Comparison of ENCODE assay signal across 10 cellular contexts in genomic region chr7:107889992-107890391, GRCh38. TPM values are rescaled to one million over a fixed set of nuclear protein-coding genes. Genes with fewer than 3 reads are reported as not detected.
A peak's percentile ranks its signal among the peaks of the same experiment; 100 is the strongest.
DNase-seq lines count a peak whose midpoint lies in the region; ATAC-seq, FAIRE-seq and TF ChIP-seq lines count a peak whose summit lies in the region.
"Had no signal": no experiment of that assay in that cellular context is flagged by ENCODE, and none has a peak within 500 bp of the region (broad histone marks: within the 10 kb centered on the region; RNA-seq: fewer than 3 reads in every experiment).

No MANE protein-coding gene starts in this region.

- H3F3A ChIP-seq in DOHH2 (ENCODE audit: control insufficient read depth, insufficient read depth) (no peaks in the 10 kb centered on the region), PC-3 (ENCODE audit: low read length, unreplicated experiment) (no peaks in the 10 kb centered on the region)

- H3K27me3 ChIP-seq in DOHH2 (ENCODE audit: control insufficient read depth, low read length): 0 out of 2 replicates have a peak, but pooled peaks cover 2% of the 10 kb centered on the region
- no peaks in the 10 kb centered on the region for H3K27me3 ChIP-seq in PC-3 (ENCODE audit: low read length)
- H3K27me3 ChIP-seq in endothelial cell of umbilical vein (ENCODE audit: control insufficient read depth in 2 of 2, insufficient read depth in 2 of 2, low read length in 2 of 2): peaks cover 8 to 18% of the 10 kb centered on the region in 2 experiments
- no peaks in the 10 kb centered on the region for H3K27me3 ChIP-seq in gastrocnemius medialis

- H3K4me1 ChIP-seq in DOHH2 (ENCODE audit: control insufficient read depth, low read length): peaks cover 29% of the 10 kb centered on the region
- peaks cover 31% of the 10 kb centered on the region for H3K4me1 ChIP-seq in PC-3 (ENCODE audit: insufficient read depth, low read length)
- peaks cover 24% of the 10 kb centered on the region for H3K4me1 ChIP-seq in endothelial cell of umbilical vein (ENCODE audit: control insufficient read depth, extremely low read depth, insufficient read depth, low read length)
- H3K4me1 ChIP-seq in gastrocnemius medialis: peaks cover 36 to 38% of the 10 kb centered on the region in 2 donors

- H3K36me3 ChIP-seq in DOHH2 (ENCODE audit: control insufficient read depth, low read length): peaks cover 34% of the 10 kb centered on the region
- H3K36me3 ChIP-seq in PC-3 (ENCODE audit: low read depth, low read length): peaks cover 6% of the 10 kb centered on the region; the same call in 1 of the 2 replicates
- H3K36me3 ChIP-seq in endothelial cell of umbilical vein (ENCODE audit: control insufficient read depth in 2 of 2, extremely low read depth in 1 of 2, insufficient read depth in 2 of 2, low read length in 2 of 2): peaks cover 0 to 2% of the 10 kb centered on the region in 2 experiments
- peaks cover 0 to 4% of the 10 kb centered on the region in 2 donors for H3K36me3 ChIP-seq in gastrocnemius medialis

- peak overlapping the region; percentile 96 for H3K4me3 ChIP-seq in DOHH2 (ENCODE audit: low read length)
- H3K4me3 ChIP-seq in PC-3 (ENCODE audit: low read length): no peak overlapping the region
- no peak overlapping the region for H3K4me3 ChIP-seq in endothelial cell of umbilical vein (replicated peaks in 1 of 3; ENCODE audit: insufficient read depth in 1 of 3, low read depth in 1 of 3, low read length in 3 of 3)
- H3K4me3 ChIP-seq in gastrocnemius medialis: peak overlapping the region in 1 of 4 donors; percentile 85

- no TSS peak for BruUV-seq in PC-3 (replicated peaks; lab: Mats Ljungman, UMichigan)
- BruUV-seq in endothelial cell of umbilical vein (replicated peaks; lab: Mats Ljungman, UMichigan): no TSS peak

- in situ Hi-C loops in gastrocnemius medialis (cut with MboI; ENCODE audit: low sequenced_read_pairs in 4 of 4): loop anchor here in 3 of 4 donors (25.0 kb wide), 4 partner anchors 303 to 728 kb away; partner anchors contain the start of genes BCAP29 (in 2 of the 3), GPR22 (in 1 of the 3) and HBP1 (in 1 of the 3)

- H3K9me3 ChIP-seq in DOHH2 (ENCODE audit: control insufficient read depth, insufficient read depth, low read length): no peaks in the 10 kb centered on the region
- H3K9me3 ChIP-seq in PC-3 (ENCODE audit: low read length): no peaks in the 10 kb centered on the region
- H3K9me3 ChIP-seq in endothelial cell of umbilical vein (replicated peaks; ENCODE audit: control insufficient read depth, insufficient read depth, low read length): no peaks in the 10 kb centered on the region
- no peaks in the 10 kb centered on the region for H3K9me3 ChIP-seq in gastrocnemius medialis

- H3K4me2 ChIP-seq in DOHH2 (ENCODE audit: low read length) (peak overlapping the region; percentile 67), PC-3 (ENCODE audit: low read length) (peak overlapping the region; percentile 81), endothelial cell of umbilical vein (ENCODE audit: insufficient read depth, low read length) (no peak overlapping the region)

- H2AFZ ChIP-seq in PC-3 (ENCODE audit: low read length) (peak overlapping the region; percentile 96; the same call in 1 of the 2 replicates), endothelial cell of umbilical vein (ENCODE audit: low read depth, low read length) (peak overlapping the region; percentile 75)

- H3K27ac ChIP-seq in DOHH2 (ENCODE audit: low read depth, low read length): no peak overlapping the region
- H3K27ac ChIP-seq in PC-3 (ENCODE audit: low read length): no peak overlapping the region
- H3K27ac ChIP-seq in endothelial cell of umbilical vein (ENCODE audit: insufficient read depth, low read depth, low read length): no peak overlapping the region
- peak overlapping the region; percentile 93 to 98 (median 96) for H3K27ac ChIP-seq in gastrocnemius medialis

- ATAC-seq in PC-3 (no peak), gastrocnemius medialis (no peak), HG03108 (IDR thresholded peaks at IDR 0.05; ENCODE audit: unreplicated experiment) (no peak), left colon (no peak)

- H4K20me1 ChIP-seq in DOHH2 (ENCODE audit: control insufficient read depth, insufficient read depth, low read depth, low read length) (0 out of 2 replicates have a peak, but pooled peaks cover 7% of the 10 kb centered on the region), PC-3 (ENCODE audit: low read length) (no peaks in the 10 kb centered on the region), endothelial cell of umbilical vein (replicated peaks; ENCODE audit: control insufficient read depth, extremely low read depth, insufficient read depth, low read length) (no peaks in the 10 kb centered on the region)

- intact Hi-C loops in PC-3 (cut with micrococcal nuclease): loop anchor here (5.0 to 10.0 kb wide), 3 partner anchors 112 to 205 kb away; partner anchors contain the start of gene LAMB1
- intact Hi-C loops in endothelial cell of umbilical vein (cut with micrococcal nuclease): no loop called here
- intact Hi-C loops in gastrocnemius medialis (cut with DNase I; ENCODE audit: low total_unique reads): loop anchor here (5.0 to 10.0 kb wide), 4 partner anchors 85 to 1605 kb away; partner anchors contain the start of genes BCAP29, HBP1 and NAMPT
- intact Hi-C loops in left colon (cut with DNase I, micrococcal nuclease): loop anchor here in 1 of 2 donors (10.0 kb wide), 1 partner anchor 255 kb away; no protein-coding TSS in a partner anchor

- H3K79me2 ChIP-seq in DOHH2 (ENCODE audit: control insufficient read depth, low read length) (peaks cover 42% of the 10 kb centered on the region), PC-3 (ENCODE audit: low read length) (peaks cover 38% of the 10 kb centered on the region), endothelial cell of umbilical vein (ENCODE audit: control insufficient read depth, insufficient read depth, low read length) (peaks cover 25% of the 10 kb centered on the region)

- H3K9me2 ChIP-seq in DOHH2 (replicated peaks; ENCODE audit: control insufficient read depth, low read length) (no peaks in the 10 kb centered on the region), PC-3 (replicated peaks; ENCODE audit: low read length) (no peaks in the 10 kb centered on the region)

- FAIRE-seq in endothelial cell of umbilical vein (lab: Jason Lieb, UNC): no peak

- no peak for TF ChIP-seq POLR2A in endothelial cell of umbilical vein (IDR thresholded peaks at IDR 0.05; ENCODE audit: low read depth, low read length)
- TF ChIP-seq POLR2A in gastrocnemius medialis (IDR thresholded peaks at IDR 0.05): no peak

- no peak for TF ChIP-seq CTCF in DOHH2 (IDR thresholded peaks at IDR 0.05; ENCODE audit: low read depth, low read length, poor library complexity, severe bottlenecking)
- no peak for TF ChIP-seq CTCF in PC-3 (conservative IDR thresholded peaks at IDR 0.05; ENCODE audit: low read depth, low read length)
- TF ChIP-seq CTCF in endothelial cell of umbilical vein (IDR thresholded peaks at IDR 0.05; ENCODE audit: extremely low read depth in 1 of 2, insufficient read depth in 1 of 2, low read depth in 1 of 2, low read length in 2 of 2): no peak
- no peak for TF ChIP-seq CTCF in gastrocnemius medialis (IDR thresholded peaks at IDR 0.05 in 4 of 5, conservative IDR thresholded peaks at IDR 0.05 in 1 of 5)

- no peak overlapping the region for H3K9ac ChIP-seq in PC-3 (ENCODE audit: low read length)
- H3K9ac ChIP-seq in endothelial cell of umbilical vein (replicated peaks; ENCODE audit: extremely low read depth, insufficient read depth, low read length): no peak overlapping the region

- CTCF ChIA-PET in PC-3 (lab: Charles Lee) (no interaction called here), endothelial cell of umbilical vein (lab: Charles Lee) (interaction anchor here (0.8 to 3.8 kb wide), 3 partner anchors 10 to 15 kb away, joined by 5 to 23 read pairs (median 19); no protein-coding TSS in a partner anchor)

- DNase-seq in PC-3 (no peak), endothelial cell of umbilical vein (ENCODE audit: low read depth, low spot score) (no peak), gastrocnemius medialis (no peak), left colon (no peak)
- DNase-seq in stimulated activated CD4-positive, alpha-beta T cell treated with anti-CD3 and anti-CD28 coated beads, Interleukin-2, amount 100 ng/mL, for 48 hours: no peak
- no peak for DNase-seq in stimulated activated CD4-positive, alpha-beta T cell treated with anti-CD3 and anti-CD28 coated beads, Interleukin-1b, Interleukin-23, amount 100 ng/mL, for 48 hours
- DNase-seq: activated CD4-positive, CD25-positive, alpha-beta regulatory T cell; NCI-H774 had no signal

- dilution Hi-C loops in endothelial cell of umbilical vein (cut with MboI; ENCODE audit: extremely low pct_ligation_motif_present, low sequenced_read_pairs): no loop called here

- POLR2A ChIA-PET in PC-3 (lab: Charles Lee; ENCODE audit: unreplicated experiment) (no interaction called here), endothelial cell of umbilical vein (lab: Charles Lee) (no interaction called here)

- H3K9me1 ChIP-seq in endothelial cell of umbilical vein (replicated peaks; ENCODE audit: control insufficient read depth, extremely low read depth, insufficient read depth, low read length): no peaks in the 10 kb centered on the region

TF ChIP-seq in endothelial cell of umbilical vein, 7 proteins besides CTCF, POLR2A, EP300 and RAD21:
- no peak for TF ChIP-seq MYC (IDR thresholded peaks at IDR 0.05; ENCODE audit: low read depth, low read length)
- no peak for TF ChIP-seq POLR2AphosphoS5 (IDR thresholded peaks at IDR 0.05; ENCODE audit: insufficient read depth, low read depth, low read length)

RNA-seq across cellular contexts. Expression of gene DLD, which starts 1.0 kb away (rescaled TPM):
- total RNA-seq in PC-3 (2014; rRNA removed) (53.6 and 64.0 TPM in 2 replicates), endothelial cell of umbilical vein (61.7 and 77.4 TPM in 2 replicates), gastrocnemius medialis (100 to 1,000 TPM; 110 to 157 (median 146) TPM), left colon (100 to 1,000 TPM; 129 to 139 TPM)
- polyA plus RNA-seq in endothelial cell of umbilical vein: 72.0 and 95.0 TPM in 2 replicates
- 79.7 and 92.1 TPM in 2 replicates for polyA plus RNA-seq in endothelial cell of umbilical vein (2011; cell fraction: cytosol; rRNA removed)
- polyA plus RNA-seq in endothelial cell of umbilical vein (2011; cell fraction: nucleus; rRNA removed): 100 and 125 TPM in 2 replicates
- 96.5 and 122 TPM in 2 replicates for polyA plus RNA-seq in endothelial cell of umbilical vein (2012)
- polyA minus RNA-seq in endothelial cell of umbilical vein: 68.4 and 81.1 TPM in 2 replicates
- polyA minus RNA-seq in endothelial cell of umbilical vein (2011; cell fraction: cytosol; rRNA and poly(A)+ RNA removed): 39.4 TPM
- polyA minus RNA-seq in endothelial cell of umbilical vein (2011; cell fraction: nucleus; rRNA and poly(A)+ RNA removed): 35.9 and 48.0 TPM in 2 replicates

Comparison
In these comparisons a context has a peak if more than half of its experiments do, and no peak if none do; other contexts are left out.
1. H3K27ac ChIP-seq: peak in gastrocnemius medialis (4 of 4); none in DOHH2 (single experiment), PC-3 (single experiment) and endothelial cell of umbilical vein (single experiment).